1 cellular context compared by ENCODE assay signal in the genomic region with DNA sequence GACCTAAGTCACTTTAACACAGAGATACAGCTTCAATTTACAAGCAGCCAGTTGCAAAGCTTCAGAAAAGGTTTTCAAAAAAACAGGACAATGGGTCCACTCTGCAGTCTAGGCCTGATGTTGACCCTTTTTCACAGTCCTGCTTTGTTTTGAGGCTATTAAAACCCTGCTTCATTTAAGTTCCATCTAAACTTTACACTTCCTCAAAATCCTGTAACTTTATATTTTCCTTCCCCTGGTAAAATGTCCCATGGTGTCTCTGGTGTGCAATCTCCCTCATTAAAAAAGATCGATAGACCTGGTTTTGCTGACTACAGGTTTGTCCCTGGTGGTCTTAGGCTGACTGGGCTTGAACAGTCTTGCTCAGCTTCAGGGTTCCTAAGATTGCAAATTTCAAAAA.
TF ChIP-seq lines count a peak whose summit lies in the region.

No MANE protein-coding gene starts in this region.

TF ChIP-seq in liver, 16 proteins besides CTCF, POLR2A, EP300 and RAD21 (continued from another document):
- TF ChIP-seq HNF4A (conservative IDR thresholded peaks at IDR 0.05) (no peak), HNF4G (IDR thresholded peaks at IDR 0.05) (no peak), FOXA2 (IDR thresholded peaks at IDR 0.05) (no peak)
